In the genomic region with DNA sequence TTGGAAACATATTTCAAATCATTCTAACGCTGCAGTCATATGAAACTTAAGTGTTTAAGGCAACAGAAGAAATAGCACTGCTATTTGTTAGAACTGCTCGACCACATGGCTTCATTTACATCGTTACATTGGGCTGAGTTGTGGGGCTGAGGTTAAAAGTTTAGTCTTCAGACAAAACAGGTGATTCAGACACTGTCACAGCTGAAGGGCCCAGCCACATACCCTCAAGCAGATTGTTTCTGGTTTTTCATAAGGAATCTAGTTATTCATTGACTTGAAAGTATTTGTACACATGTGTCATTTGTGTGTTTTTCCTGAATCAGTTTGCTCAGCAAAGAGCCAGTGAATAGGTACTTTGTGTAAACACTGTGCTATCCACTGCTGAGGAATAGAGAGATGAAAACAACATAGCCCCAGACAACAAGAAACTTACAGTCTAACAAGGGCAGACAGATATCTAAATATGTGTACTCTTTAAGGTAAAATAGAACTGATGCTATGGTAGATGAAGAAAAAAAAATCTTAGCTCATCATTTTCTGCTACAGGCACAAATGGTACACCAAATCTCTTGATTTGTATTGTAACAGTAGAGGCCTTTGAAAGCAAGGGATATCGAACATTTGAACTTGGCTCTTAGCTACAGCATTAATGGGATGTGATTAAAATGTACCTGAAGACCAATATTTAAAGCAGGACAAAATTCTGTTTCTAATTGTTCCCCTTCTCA, we compare ENCODE assay signal across 1 cellular context.
TF ChIP-seq lines count a peak whose summit lies in the region.

No MANE protein-coding gene starts in this region.

TF ChIP-seq in IMR-90, 13 proteins besides CTCF, POLR2A, EP300 and RAD21:
- no peak for TF ChIP-seq MXI1 (IDR thresholded peaks at IDR 0.05; ENCODE audit: borderline replicate concordance, low read depth, low read length)
- no peak; the same call in 1 of the 2 replicates for TF ChIP-seq MAFK (IDR thresholded peaks at IDR 0.05; ENCODE audit: low read depth, low read length)
- TF ChIP-seq, protein P1, sequence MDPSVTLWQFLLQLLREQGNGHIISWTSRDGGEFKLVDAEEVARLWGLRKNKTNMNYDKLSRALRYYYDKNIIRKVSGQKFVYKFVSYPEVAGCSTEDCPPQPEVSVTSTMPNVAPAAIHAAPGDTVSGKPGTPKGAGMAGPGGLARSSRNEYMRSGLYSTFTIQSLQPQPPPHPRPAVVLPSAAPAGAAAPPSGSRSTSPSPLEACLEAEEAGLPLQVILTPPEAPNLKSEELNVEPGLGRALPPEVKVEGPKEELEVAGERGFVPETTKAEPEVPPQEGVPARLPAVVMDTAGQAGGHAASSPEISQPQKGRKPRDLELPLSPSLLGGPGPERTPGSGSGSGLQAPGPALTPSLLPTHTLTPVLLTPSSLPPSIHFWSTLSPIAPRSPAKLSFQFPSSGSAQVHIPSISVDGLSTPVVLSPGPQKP (IDR thresholded peaks at IDR 0.05; ENCODE audit: borderline replicate concordance, low read depth, low read length), result no peak
- no peak for TF ChIP-seq BHLHE40 (IDR thresholded peaks at IDR 0.05; ENCODE audit: low read depth, low read length)
- no peak for TF ChIP-seq SMC3 (IDR thresholded peaks at IDR 0.05; ENCODE audit: low read depth, low read length)
- no peak for TF ChIP-seq USF2 (IDR thresholded peaks at IDR 0.05; ENCODE audit: low read depth, low read length)
- no peak for TF ChIP-seq NFE2L2 (IDR thresholded peaks at IDR 0.05; ENCODE audit: low read depth, low read length)
- no peak for TF ChIP-seq MAZ (IDR thresholded peaks at IDR 0.05; ENCODE audit: borderline replicate concordance, low read depth, low read length)
- TF ChIP-seq CHD1 (IDR thresholded peaks at IDR 0.05; ENCODE audit: low read depth, low read length), result no peak
- no peak for TF ChIP-seq RCOR1 (IDR thresholded peaks at IDR 0.05; ENCODE audit: insufficient replicate concordance, low read length)
- no peak for TF ChIP-seq CEBPB (IDR thresholded peaks at IDR 0.05; ENCODE audit: low read depth, low read length)
- no peak for TF ChIP-seq RFX5 (IDR thresholded peaks at IDR 0.05; ENCODE audit: low read depth, low read length)
- no peak for TF ChIP-seq FOS (IDR thresholded peaks at IDR 0.05; ENCODE audit: low read depth, low read length)
